18 cellular contexts compared by ENCODE assay signal in genomic region chr6:30789606-30790005, GRCh38. TPM values are rescaled to one million over a fixed set of nuclear protein-coding genes. Genes with fewer than 3 reads are reported as not detected.
A peak's percentile ranks its signal among the peaks of the same experiment; 100 is the strongest.
DNase-seq lines count a peak whose midpoint lies in the region; ATAC-seq and TF ChIP-seq lines count a peak whose summit lies in the region.
"Had no signal": no experiment of that assay in that cellular context is flagged by ENCODE, and none has a peak within 500 bp of the region (broad histone marks: within the 10 kb centered on the region; RNA-seq: fewer than 3 reads in every experiment).

No MANE protein-coding gene starts in this region.

- H3K27me3 Mint-ChIP-seq in activated T-cell treated with anti-CD3 and anti-CD28 coated beads, Interleukin-2, amount 50 U/mL, for 24 hours, result no peaks in the 10 kb centered on the region
- H3K27me3 Mint-ChIP-seq in CD8-positive, alpha-beta T cell (ENCODE audit: low read depth), result no peaks in the 10 kb centered on the region
- no peaks in the 10 kb centered on the region for H3K27me3 Mint-ChIP-seq in activated T-helper 2 cell treated with anti-CD3 and anti-CD28 coated beads, Interferon-gamma antibody, Interleukin-2, Interleukin-4, amounts not matched to agents 10 μg/mL and 5 μg/mL and 100 μg/mL, durations not matched to agents 14 hours and 24 hours and 36 hours (ENCODE audit: low read depth)
- no peaks in the 10 kb centered on the region for H3K27me3 Mint-ChIP-seq in T-cell

- TF ChIP-seq POLR2A in esophagus muscularis mucosa (IDR thresholded peaks at IDR 0.05; ENCODE audit: low read depth), result no peak

- H3K36me3 ChIP-seq in CD8-positive, alpha-beta T cell (ENCODE audit: insufficient read depth, low read length), result no peaks in the 10 kb centered on the region
- H3K36me3 ChIP-seq in neutrophil (no peaks in the 10 kb centered on the region), esophagus muscularis mucosa (no peaks in the 10 kb centered on the region)

- peak overlapping the region; percentile 64 for H3K4me3 Mint-ChIP-seq in activated T-cell treated with anti-CD3 and anti-CD28 coated beads, Interleukin-2, amount 50 U/mL, for 24 hours
- peak overlapping the region; percentile 32 for H3K4me3 Mint-ChIP-seq in CD8-positive, alpha-beta T cell
- H3K4me3 Mint-ChIP-seq in activated T-helper 2 cell treated with anti-CD3 and anti-CD28 coated beads, Interferon-gamma antibody, Interleukin-2, Interleukin-4, amounts not matched to agents 10 μg/mL and 5 μg/mL and 100 μg/mL, durations not matched to agents 14 hours and 24 hours and 36 hours (ENCODE audit: low read depth), result no peak overlapping the region
- H3K4me3 Mint-ChIP-seq in T-cell, result no peak overlapping the region
- H3K4me3 Mint-ChIP-seq: B cell, H9, IgD-negative memory B cell had no signal

- no peak for TF ChIP-seq EP300 in esophagus muscularis mucosa (IDR thresholded peaks at IDR 0.05)

- H3K9me3 Mint-ChIP-seq in activated T-cell treated with anti-CD3 and anti-CD28 coated beads, Interleukin-2, amount 50 U/mL, for 24 hours, result no peaks in the 10 kb centered on the region
- no peaks in the 10 kb centered on the region for H3K9me3 Mint-ChIP-seq in CD8-positive, alpha-beta T cell
- H3K9me3 Mint-ChIP-seq in activated T-helper 2 cell treated with anti-CD3 and anti-CD28 coated beads, Interferon-gamma antibody, Interleukin-2, Interleukin-4, amounts not matched to agents 10 μg/mL and 5 μg/mL and 100 μg/mL, durations not matched to agents 14 hours and 24 hours and 36 hours, result no peaks in the 10 kb centered on the region
- H3K9me3 Mint-ChIP-seq in T-cell, result no peaks in the 10 kb centered on the region
- H3K9me3 Mint-ChIP-seq: H9, IgD-negative memory B cell had no signal

- H3K4me1 Mint-ChIP-seq in activated T-cell treated with anti-CD3 and anti-CD28 coated beads, Interleukin-2, amount 50 U/mL, for 24 hours (ENCODE audit: low read depth), result peaks cover 77% of the 10 kb centered on the region
- H3K4me1 Mint-ChIP-seq in CD8-positive, alpha-beta T cell (ENCODE audit: low read depth), result peaks cover 69% of the 10 kb centered on the region
- H3K4me1 Mint-ChIP-seq in activated T-helper 2 cell treated with anti-CD3 and anti-CD28 coated beads, Interferon-gamma antibody, Interleukin-2, Interleukin-4, amounts not matched to agents 10 μg/mL and 5 μg/mL and 100 μg/mL, durations not matched to agents 14 hours and 24 hours and 36 hours (ENCODE audit: low read depth), result peaks cover 69% of the 10 kb centered on the region
- H3K4me1 Mint-ChIP-seq in T-cell, result peaks cover 61 to 74% (median 63%) of the 10 kb centered on the region in 3 donors

- H3K27ac ChIP-seq in CD8-positive, alpha-beta T cell (ENCODE audit: low read depth, low read length), result no peak overlapping the region
- H3K27ac ChIP-seq in neutrophil (peak overlapping the region; percentile 86), esophagus muscularis mucosa (replicated peaks in 1 of 4) (no peak overlapping the region)

- no peak for TF ChIP-seq CTCF in CD8-positive, alpha-beta T cell (IDR thresholded peaks at IDR 0.05)
- TF ChIP-seq CTCF in neutrophil (IDR thresholded peaks at IDR 0.05), result no peak
- no peak for TF ChIP-seq CTCF in esophagus muscularis mucosa (IDR thresholded peaks at IDR 0.05)

- peak overlapping the region; percentile 96 for H3K27ac Mint-ChIP-seq in activated T-cell treated with anti-CD3 and anti-CD28 coated beads, Interleukin-2, amount 50 U/mL, for 24 hours
- no peak overlapping the region for H3K27ac Mint-ChIP-seq in CD8-positive, alpha-beta T cell
- peak overlapping the region; percentile 96 for H3K27ac Mint-ChIP-seq in activated T-helper 2 cell treated with anti-CD3 and anti-CD28 coated beads, Interferon-gamma antibody, Interleukin-2, Interleukin-4, amounts not matched to agents 10 μg/mL and 5 μg/mL and 100 μg/mL, durations not matched to agents 14 hours and 24 hours and 36 hours
- peak overlapping the region in 1 of 2 donors; percentile 72 for H3K27ac Mint-ChIP-seq in T-cell
- H3K27ac Mint-ChIP-seq: B cell, H9, IgD-negative memory B cell had no signal

- H3K9me3 ChIP-seq in CD8-positive, alpha-beta T cell (ENCODE audit: low read length), result no peaks in the 10 kb centered on the region
- H3K9me3 ChIP-seq in neutrophil (no peaks in the 10 kb centered on the region), esophagus muscularis mucosa (no peaks in the 10 kb centered on the region)

- no peak overlapping the region for H3K4me3 ChIP-seq in CD8-positive, alpha-beta T cell (ENCODE audit: low read depth, low read length)
- H3K4me3 ChIP-seq in neutrophil (ENCODE audit: low read depth in 1 of 2, low read length in 1 of 2) (no peak overlapping the region), esophagus muscularis mucosa (no peak overlapping the region)

- H3K4me1 ChIP-seq in CD8-positive, alpha-beta T cell (ENCODE audit: insufficient read depth, low read length), result peaks cover 49% of the 10 kb centered on the region
- peaks cover 95 to 98% of the 10 kb centered on the region in 2 experiments for H3K4me1 ChIP-seq in neutrophil (ENCODE audit: control insufficient read depth in 1 of 2, insufficient read depth in 1 of 2, low read depth in 1 of 2, low read length in 1 of 2)
- H3K4me1 ChIP-seq in esophagus muscularis mucosa, result peaks cover 0 to 4% (median 2%) of the 10 kb centered on the region in 4 donors

- POLR2A ChIA-PET in CD8-positive, alpha-beta T cell (lab: Charles Lee), result interaction anchor here (1.3 kb wide), 1 partner anchor 20 kb away, joined by 5 read pairs; no protein-coding TSS in a partner anchor
- POLR2A ChIA-PET in T-cell (lab: Charles Lee), result no interaction called here

- H3K27me3 ChIP-seq in CD8-positive, alpha-beta T cell (ENCODE audit: insufficient read depth, low read length), result no peaks in the 10 kb centered on the region
- H3K27me3 ChIP-seq in neutrophil, result no peaks in the 10 kb centered on the region
- no peaks in the 10 kb centered on the region for H3K27me3 ChIP-seq in esophagus muscularis mucosa

- no peak for ATAC-seq in CD8-positive, alpha-beta T cell
- ATAC-seq in T-cell (replicated peaks in 1 of 4), result no peak

- intact Hi-C loops in CD8-positive, alpha-beta T cell (cut with DNase I, micrococcal nuclease), result loop anchor here in 1 of 2 experiments (1.0 kb wide), 1 partner anchor 10 kb away; no protein-coding TSS in a partner anchor
- intact Hi-C loops in activated T-helper 2 cell treated with anti-CD3 and anti-CD28 coated beads, Interferon-gamma antibody, Interleukin-2, Interleukin-4, amounts not matched to agents 10 μg/mL and 5 μg/mL and 100 μg/mL, durations not matched to agents 14 hours and 24 hours and 36 hours (cut with micrococcal nuclease), result loop anchor here (5.0 kb wide), 1 partner anchor 107 kb away; no protein-coding TSS in a partner anchor
- intact Hi-C loops in esophagus muscularis mucosa (cut with DNase I), result no loop called here

- WGBS in esophagus muscularis mucosa, result 7% methylated on average over 1 of the region's 1 CpG

- peaks cover 5% of the 10 kb centered on the region for H3K36me3 Mint-ChIP-seq in activated T-cell treated with anti-CD3 and anti-CD28 coated beads, Interleukin-2, amount 50 U/mL, for 24 hours (ENCODE audit: low read depth)
- H3K36me3 Mint-ChIP-seq in CD8-positive, alpha-beta T cell, result no peaks in the 10 kb centered on the region
- peaks cover 8% of the 10 kb centered on the region for H3K36me3 Mint-ChIP-seq in activated T-helper 2 cell treated with anti-CD3 and anti-CD28 coated beads, Interferon-gamma antibody, Interleukin-2, Interleukin-4, amounts not matched to agents 10 μg/mL and 5 μg/mL and 100 μg/mL, durations not matched to agents 14 hours and 24 hours and 36 hours (ENCODE audit: low read depth)
- H3K36me3 Mint-ChIP-seq in T-cell, result no peaks in the 10 kb centered on the region
- H3K36me3 Mint-ChIP-seq: IgD-negative memory B cell had no signal

- CTCF ChIA-PET in CD8-positive, alpha-beta T cell (lab: Charles Lee), result interaction anchor here (0.6 to 1.3 kb wide), 4 partner anchors 9 to 132 kb away, joined by 3 to 4 read pairs (median 3); no protein-coding TSS in a partner anchor
- CTCF ChIA-PET in T-cell (lab: Charles Lee), result interaction anchor here in 1 of 2 donors (0.7 to 0.8 kb wide), 2 partner anchors 13 to 66 kb away, joined by 3 to 6 read pairs; no protein-coding TSS in a partner anchor

- no peak for DNase-seq in activated T-cell treated with anti-CD3 and anti-CD28 coated beads, Interleukin-2, amount 50 U/mL, for 24 hours
- DNase-seq in activated T-cell treated with anti-CD3 and anti-CD28 coated beads for 4 hours (no peak), KG1 (lab: John Stamatoyannopoulos, UW) (no peak), T-cell (no peak), esophagus muscularis mucosa (ENCODE audit: extremely low spot score) (no peak)
- DNase-seq in CD8-positive, alpha-beta T cell, result no peak
- DNase-seq in activated T-helper 2 cell treated with anti-CD3 and anti-CD28 coated beads, Interferon-gamma antibody, Interleukin-2, Interleukin-4, amounts not matched to agents 10 μg/mL and 5 μg/mL and 100 μg/mL, durations not matched to agents 14 hours and 24 hours and 36 hours (ENCODE audit: low spot score), result no peak
- DNase-seq: COR-L47, DMS153, EL, H9, NCI-H1417, NCI-H2029, NCI-H524, SHP77 treated with DMSO at 0.1 percent for 48 hours had no signal

RNA-seq across cellular contexts. Expression of gene IER3, which starts 45.3 kb away (rescaled TPM):
- 1 to 10 TPM; 9.7 to 9.9 TPM for total RNA-seq in CD8-positive, alpha-beta T cell
- total RNA-seq in activated T-helper 2 cell treated with anti-CD3 and anti-CD28 coated beads, Interferon-gamma antibody, Interleukin-2, Interleukin-4, amounts not matched to agents 10 μg/mL and 5 μg/mL and 100 μg/mL, durations not matched to agents 14 hours and 24 hours and 36 hours, result 185 and 190 TPM in 2 replicates
- total RNA-seq in T-cell, result 10 to 100 TPM in 4 of 5 donors, 1 to 10 TPM in 1; 8.9 to 30.8 (median 12.4) TPM
- 10 to 100 TPM in 2 of 4 donors, 1 to 10 TPM in 2; 8.9 to 45.4 (median 11.0) TPM for total RNA-seq in esophagus muscularis mucosa

RNA-seq across cellular contexts. Expression of gene FLOT1, which starts 47.1 kb away (rescaled TPM):
- 10 to 100 TPM; 27.5 to 27.8 TPM for total RNA-seq in CD8-positive, alpha-beta T cell
- total RNA-seq in activated T-helper 2 cell treated with anti-CD3 and anti-CD28 coated beads, Interferon-gamma antibody, Interleukin-2, Interleukin-4, amounts not matched to agents 10 μg/mL and 5 μg/mL and 100 μg/mL, durations not matched to agents 14 hours and 24 hours and 36 hours, result 201 and 214 TPM in 2 replicates
- total RNA-seq in T-cell (100 to 1,000 TPM in 1 of 5 donors, 10 to 100 TPM in 4; 62.2 to 109 (median 74.2) TPM), esophagus muscularis mucosa (100 to 1,000 TPM; 115 to 214 (median 166) TPM)

Comparison
In these comparisons a context has a peak if more than half of its experiments do, and no peak if none do; other contexts are left out.
1. H3K4me3 Mint-ChIP-seq: peak in activated T-cell treated with anti-CD3 and anti-CD28 coated beads, Interleukin-2, amount 50 U/mL, for 24 hours (single experiment) and CD8-positive, alpha-beta T cell (single experiment); none in activated T-helper 2 cell treated with anti-CD3 and anti-CD28 coated beads, Interferon-gamma antibody, Interleukin-2, Interleukin-4, amounts not matched to agents 10 μg/mL and 5 μg/mL and 100 μg/mL, durations not matched to agents 14 hours and 24 hours and 36 hours (single experiment) and T-cell (0 of 3).